Comparison of ENCODE assay signal across 15 cellular contexts in genomic region chr13:41179593-41180250, GRCh38. TPM values are rescaled to one million over a fixed set of nuclear protein-coding genes. Genes with fewer than 3 reads are reported as not detected.
DNase-seq lines count a peak whose midpoint lies in the region; ATAC-seq and TF ChIP-seq lines count a peak whose summit lies in the region.
"Had no signal": no experiment of that assay in that cellular context is flagged by ENCODE, and none has a peak within 500 bp of the region (broad histone marks: within the 10 kb centered on the region; RNA-seq: fewer than 3 reads in every experiment).

No MANE protein-coding gene starts in this region.

- H3K9ac ChIP-seq in IMR-90 (ENCODE audit: low read depth, low read length) = no peak overlapping the region

- intact Hi-C loops in activated CD4-positive, alpha-beta memory T cell treated with anti-CD3 and anti-CD28 coated beads for 36 hours (cut with micrococcal nuclease) = loop anchor here (1.0 to 5.0 kb wide), 2 partner anchors 15 to 47 kb away; partner anchors contain the start of genes KBTBD6 and KBTBD7
- intact Hi-C loops in IMR-90 (cut with micrococcal nuclease) = no loop called here
- intact Hi-C loops in CD4-positive, alpha-beta T cell (cut with DNase I, micrococcal nuclease) = no loop called here

- H2AFZ ChIP-seq in IMR-90 (replicated peaks; ENCODE audit: low read length, poor library complexity) = no peak overlapping the region

- in situ Hi-C loops in IMR-90 (cut with MboI; ENCODE audit: low sequenced_read_pairs) = no loop called here

- no peak overlapping the region; the same call in 1 of the 2 replicates for H3K4me2 ChIP-seq in IMR-90 (ENCODE audit: low read depth, low read length)

- peak overlapping the region; percentile 98 for H3K18ac ChIP-seq in IMR-90 (ENCODE audit: low read depth, low read length)

- H2BK120ac ChIP-seq in IMR-90 (ENCODE audit: low read depth, low read length) = peak overlapping the region; percentile 89

- H4K91ac ChIP-seq in IMR-90 (ENCODE audit: insufficient read depth, low read depth, low read length) = peak overlapping the region; percentile 44; the same call in 1 of the 2 replicates

- H3K9me1 ChIP-seq in IMR-90 (ENCODE audit: insufficient read depth, low read length) = no peaks in the 10 kb centered on the region

- 0 out of 2 replicates have a peak overlapping the region, but pooled peaks have one; percentile 7 for H3K27ac ChIP-seq in IMR-90 (ENCODE audit: insufficient read depth, low read length)
- H3K27ac ChIP-seq in CD4-positive, alpha-beta T cell (ENCODE audit: low read depth, low read length) = no peak overlapping the region
- H3K27ac ChIP-seq: dorsolateral prefrontal cortex, RWPE1, upper lobe of left lung had no signal

- H4K5ac ChIP-seq in IMR-90 (ENCODE audit: low read depth, low read length) = peak overlapping the region; percentile 95

- POLR2A ChIA-PET in activated CD4-positive, alpha-beta memory T cell treated with anti-CD3 and anti-CD28 coated beads for 36 hours (lab: Charles Lee) = no interaction called here
- POLR2A ChIA-PET in activated CD4-positive, alpha-beta memory T cell treated with anti-CD3 and anti-CD28 coated beads, Interleukin-2, amount 10 ng/mL, durations not matched to agents 7 days and 5 days (lab: Charles Lee) = interaction anchor here (0.7 kb wide), 1 partner anchor 229 kb away, joined by 3 read pairs; no protein-coding TSS in a partner anchor
- POLR2A ChIA-PET in IMR-90 (lab: Charles Lee; ENCODE audit: unreplicated experiment) = no interaction called here
- POLR2A ChIA-PET in CD4-positive, alpha-beta T cell (lab: Charles Lee) = no interaction called here

- H2BK20ac ChIP-seq in IMR-90 (ENCODE audit: low read depth, low read length) = peak overlapping the region; percentile 90; the same call in 1 of the 2 replicates

- peaks cover 17% of the 10 kb centered on the region for H3K4me1 Mint-ChIP-seq in activated CD4-positive, alpha-beta memory T cell treated with anti-CD3 and anti-CD28 coated beads for 36 hours (ENCODE audit: low read depth)
- H3K4me1 Mint-ChIP-seq in activated CD4-positive, alpha-beta memory T cell treated with anti-CD3 and anti-CD28 coated beads, Interleukin-2, amount 10 ng/mL, durations not matched to agents 7 days and 5 days = peaks cover 2% of the 10 kb centered on the region
- no peaks in the 10 kb centered on the region for H3K4me1 Mint-ChIP-seq in CD4-positive, alpha-beta T cell (ENCODE audit: low read depth)
- H3K4me1 Mint-ChIP-seq: T-helper 17 cell had no signal

- H3K9me3 ChIP-seq in IMR-90 (ENCODE audit: control insufficient read depth, insufficient read depth, low read length) = peaks cover 5% of the 10 kb centered on the region
- peaks cover 7% of the 10 kb centered on the region for H3K9me3 ChIP-seq in CD4-positive, alpha-beta T cell (ENCODE audit: control insufficient read depth, low read length)

- ATAC-seq in IMR-90 (ENCODE audit: low read depth) = peak; percentile 77
- no peak for ATAC-seq in CD4-positive, alpha-beta T cell (ENCODE audit: poor library complexity)
- ATAC-seq in HG03025 (IDR thresholded peaks at IDR 0.05; ENCODE audit: low FRiP score, unreplicated experiment) = no peak
- ATAC-seq: T-helper 17 cell had no signal

- TF ChIP-seq CTCF in IMR-90 (conservative IDR thresholded peaks at IDR 0.05; ENCODE audit: low read depth, low read length) (no peak), cardiac fibroblast (IDR thresholded peaks at IDR 0.05; ENCODE audit: low read depth, low read length) (no peak)
- no peak for TF ChIP-seq CTCF in CD4-positive, alpha-beta T cell (IDR thresholded peaks at IDR 0.05)

- H4K8ac ChIP-seq in IMR-90 (ENCODE audit: low read depth in 2 of 2, low read length in 2 of 2) = peak overlapping the region in 1 of 2 experiments; percentile 97; a peak in 2 of 4 replicates

- BruUV-seq in IMR-90 (replicated peaks; lab: Mats Ljungman, UMichigan) = no TSS peak

- CTCF ChIA-PET in activated CD4-positive, alpha-beta memory T cell treated with anti-CD3 and anti-CD28 coated beads for 36 hours (lab: Charles Lee) = interaction anchor here (0.5 kb wide), 1 partner anchor 207 kb away, joined by 3 read pairs; no protein-coding TSS in a partner anchor
- CTCF ChIA-PET in activated CD4-positive, alpha-beta memory T cell treated with anti-CD3 and anti-CD28 coated beads, Interleukin-2, amount 10 ng/mL, durations not matched to agents 7 days and 5 days (lab: Charles Lee) = no interaction called here
- CTCF ChIA-PET in IMR-90 (lab: Yijun Ruan, JAX) = interaction anchor here (1.6 kb wide), 1 partner anchor 10 kb away, joined by 4 read pairs; no protein-coding TSS in a partner anchor
- CTCF ChIA-PET in CD4-positive, alpha-beta T cell (lab: Charles Lee) = no interaction called here

- H3K56ac ChIP-seq in IMR-90 (ENCODE audit: extremely low read depth, insufficient read depth, low read length) = 0 out of 2 replicates have a peak overlapping the region, but pooled peaks have one; percentile 62

- H3K79me1 ChIP-seq in IMR-90 (ENCODE audit: low read depth in 1 of 2, low read length in 2 of 2) = no peaks in the 10 kb centered on the region

- H2AK5ac ChIP-seq in IMR-90 (ENCODE audit: low read depth, low read length) = peak overlapping the region; percentile 61; the same call in 1 of the 2 replicates

- TF ChIP-seq POLR2A in IMR-90 (IDR thresholded peaks at IDR 0.05; ENCODE audit: low read depth, low read length) = no peak

- no CpG with 5 or more reads among the region's 4 CpGs for WGBS in IMR-90 (ENCODE audit: extremely low coverage in 2 of 2, insufficient read length in 1 of 2), 2 experiments

- no peak for TF ChIP-seq RAD21 in IMR-90 (IDR thresholded peaks at IDR 0.05; ENCODE audit: low read length)

- peaks cover 17% of the 10 kb centered on the region for H3K9me3 Mint-ChIP-seq in activated CD4-positive, alpha-beta memory T cell treated with anti-CD3 and anti-CD28 coated beads for 36 hours
- peaks cover 15% of the 10 kb centered on the region for H3K9me3 Mint-ChIP-seq in activated CD4-positive, alpha-beta memory T cell treated with anti-CD3 and anti-CD28 coated beads, Interleukin-2, amount 10 ng/mL, durations not matched to agents 7 days and 5 days
- H3K9me3 Mint-ChIP-seq in CD4-positive, alpha-beta T cell = peaks cover 2% of the 10 kb centered on the region

- H3K4me1 ChIP-seq in IMR-90 (ENCODE audit: control insufficient read depth, insufficient read depth, low read length) = peaks cover 5% of the 10 kb centered on the region; the same call in 1 of the 2 replicates
- H3K4me1 ChIP-seq: upper lobe of left lung had no signal

- H3K27me3 Mint-ChIP-seq in activated CD4-positive, alpha-beta memory T cell treated with anti-CD3 and anti-CD28 coated beads for 36 hours = no peaks in the 10 kb centered on the region
- no peaks in the 10 kb centered on the region for H3K27me3 Mint-ChIP-seq in activated CD4-positive, alpha-beta memory T cell treated with anti-CD3 and anti-CD28 coated beads, Interleukin-2, amount 10 ng/mL, durations not matched to agents 7 days and 5 days
- no peaks in the 10 kb centered on the region for H3K27me3 Mint-ChIP-seq in CD4-positive, alpha-beta T cell
- H3K27me3 Mint-ChIP-seq: T-helper 17 cell had no signal

- H2BK15ac ChIP-seq in IMR-90 (ENCODE audit: low read depth, low read length) = peak overlapping the region; percentile 96

- DNase-seq in activated CD4-positive, alpha-beta memory T cell treated with anti-CD3 and anti-CD28 coated beads for 36 hours = no peak
- no peak for DNase-seq in activated CD4-positive, alpha-beta memory T cell treated with anti-CD3 and anti-CD28 coated beads, Interleukin-2, amount 10 ng/mL, durations not matched to agents 7 days and 5 days
- DNase-seq in IMR-90 = peak; percentile 80
- peak; percentile 27 to 76 for DNase-seq in cardiac fibroblast (ENCODE audit: low read depth in 2 of 2)
- peak; percentile 22 for DNase-seq in skeletal muscle cell (ENCODE audit: low read depth)
- DNase-seq in CD4-positive, alpha-beta T cell = no peak
- DNase-seq in stimulated activated CD4-positive, alpha-beta T cell treated with anti-CD3 and anti-CD28 coated beads, Interleukin-12 subunit alpha, Interleukin-12 subunit beta, amount 100 ng/mL, for 4 hours = no peak
- DNase-seq: ACHN, dorsolateral prefrontal cortex, NCI-H1436, NCI-H774, T-helper 17 cell, upper lobe of left lung had no signal

- peak overlapping the region; percentile 95 for H2BK5ac ChIP-seq in IMR-90 (ENCODE audit: low read depth, low read length, poor library complexity, severe bottlenecking)

- no peak overlapping the region for H2AK9ac ChIP-seq in IMR-90 (replicated peaks; ENCODE audit: low read depth, low read length, poor library complexity)

- peak overlapping the region; percentile 85; the same call in 1 of the 2 replicates for H3K4ac ChIP-seq in IMR-90 (ENCODE audit: low read depth, low read length)

- H3K23ac ChIP-seq in IMR-90 (ENCODE audit: low read depth, low read length) = peak overlapping the region; percentile 77; the same call in 1 of the 2 replicates

- no peaks in the 10 kb centered on the region for H4K20me1 ChIP-seq in IMR-90 (ENCODE audit: insufficient read depth, low read length)

- H3K4me3 ChIP-seq in IMR-90 (ENCODE audit: insufficient read depth, low read depth, low read length) (no peak overlapping the region), cardiac fibroblast (replicated peaks in 1 of 2; ENCODE audit: low read depth in 2 of 2, low read length in 2 of 2) (no peak overlapping the region), skeletal muscle cell (ENCODE audit: low read depth, low read length) (no peak overlapping the region)
- H3K4me3 ChIP-seq: dorsolateral prefrontal cortex, upper lobe of left lung had no signal

- dilution Hi-C loops in IMR-90 (cut with HindIII; ENCODE audit: low sequenced_read_pairs, unreplicated experiment) = no loop called here

- H3K27ac Mint-ChIP-seq in activated CD4-positive, alpha-beta memory T cell treated with anti-CD3 and anti-CD28 coated beads for 36 hours = peak overlapping the region; percentile 52
- H3K27ac Mint-ChIP-seq in activated CD4-positive, alpha-beta memory T cell treated with anti-CD3 and anti-CD28 coated beads, Interleukin-2, amount 10 ng/mL, durations not matched to agents 7 days and 5 days = no peak overlapping the region
- no peak overlapping the region for H3K27ac Mint-ChIP-seq in CD4-positive, alpha-beta T cell
- H3K27ac Mint-ChIP-seq: T-helper 17 cell had no signal

- H3K36me3 Mint-ChIP-seq in activated CD4-positive, alpha-beta memory T cell treated with anti-CD3 and anti-CD28 coated beads for 36 hours = peaks cover 11% of the 10 kb centered on the region
- no peaks in the 10 kb centered on the region for H3K36me3 Mint-ChIP-seq in activated CD4-positive, alpha-beta memory T cell treated with anti-CD3 and anti-CD28 coated beads, Interleukin-2, amount 10 ng/mL, durations not matched to agents 7 days and 5 days (ENCODE audit: low read depth)
- H3K36me3 Mint-ChIP-seq in CD4-positive, alpha-beta T cell (ENCODE audit: low read depth) = peaks cover 30% of the 10 kb centered on the region

- H3K27me3 ChIP-seq in IMR-90 (ENCODE audit: control insufficient read depth, insufficient read depth, low read length) = no peaks in the 10 kb centered on the region
- no peaks in the 10 kb centered on the region for H3K27me3 ChIP-seq in CD4-positive, alpha-beta T cell (ENCODE audit: control insufficient read depth, insufficient read depth, low read length)
- H3K27me3 ChIP-seq: dorsolateral prefrontal cortex, upper lobe of left lung had no signal

- no peaks in the 10 kb centered on the region for H3K36me3 ChIP-seq in IMR-90 (ENCODE audit: control insufficient read depth, insufficient read depth, low read length)
- H3K36me3 ChIP-seq: upper lobe of left lung had no signal

- H3K14ac ChIP-seq in IMR-90 (replicated peaks; ENCODE audit: low read depth, low read length) = peak overlapping the region; percentile 79

- H3K4me3 Mint-ChIP-seq in activated CD4-positive, alpha-beta memory T cell treated with anti-CD3 and anti-CD28 coated beads for 36 hours = no peak overlapping the region
- no peak overlapping the region for H3K4me3 Mint-ChIP-seq in activated CD4-positive, alpha-beta memory T cell treated with anti-CD3 and anti-CD28 coated beads, Interleukin-2, amount 10 ng/mL, durations not matched to agents 7 days and 5 days
- no peak overlapping the region for H3K4me3 Mint-ChIP-seq in CD4-positive, alpha-beta T cell
- H3K4me3 Mint-ChIP-seq: T-helper 17 cell had no signal

RNA-seq across cellular contexts. Expression of gene KBTBD7, which starts 14.6 kb away (rescaled TPM):
- total RNA-seq in activated CD4-positive, alpha-beta memory T cell treated with anti-CD3 and anti-CD28 coated beads for 36 hours = 1 to 10 TPM; 3.6 to 4.1 TPM
- 1 to 10 TPM; 8.1 to 8.4 TPM for total RNA-seq in activated CD4-positive, alpha-beta memory T cell treated with anti-CD3 and anti-CD28 coated beads, Interleukin-2, amount 10 ng/mL, durations not matched to agents 7 days and 5 days
- total RNA-seq in IMR-90 (2012; rRNA removed) = 7.9 and 9.4 TPM in 2 replicates
- 1.8 and 2.1 TPM in 2 replicates for polyA plus RNA-seq in IMR-90 (2012; rRNA removed)
- 1.0 and 1.5 TPM in 2 replicates for polyA plus RNA-seq in IMR-90 (2012; cell fraction: cytosol; rRNA removed)
- polyA plus RNA-seq in IMR-90 (2012; cell fraction: nucleus; rRNA removed; ENCODE audit: low replicate concordance) = 0.66 and 0.91 TPM in 2 replicates
- 1 to 10 TPM; 2.7 to 3.1 TPM for total RNA-seq in CD4-positive, alpha-beta T cell

RNA-seq across cellular contexts. Expression of gene KBTBD6, which starts 47.1 kb away (rescaled TPM):
- total RNA-seq in activated CD4-positive, alpha-beta memory T cell treated with anti-CD3 and anti-CD28 coated beads for 36 hours = 1 to 10 TPM; 3.6 to 4.2 TPM
- total RNA-seq in activated CD4-positive, alpha-beta memory T cell treated with anti-CD3 and anti-CD28 coated beads, Interleukin-2, amount 10 ng/mL, durations not matched to agents 7 days and 5 days = 1 to 10 TPM; 5.1 to 5.2 TPM
- total RNA-seq in IMR-90 (2012; rRNA removed) = 14.7 and 18.3 TPM in 2 replicates
- polyA plus RNA-seq in IMR-90 (2012; rRNA removed) = 3.0 and 3.6 TPM in 2 replicates
- 2.0 and 2.3 TPM in 2 replicates for polyA plus RNA-seq in IMR-90 (2012; cell fraction: cytosol; rRNA removed)
- polyA plus RNA-seq in IMR-90 (2012; cell fraction: nucleus; rRNA removed; ENCODE audit: low replicate concordance) = 0.98 and 1.2 TPM in 2 replicates
- 1 to 10 TPM; 6.8 to 7.2 TPM for total RNA-seq in CD4-positive, alpha-beta T cell

Comparison
In these comparisons a context has a peak if more than half of its experiments do, and no peak if none do; other contexts are left out.
1. CTCF ChIA-PET loops: an anchor here in activated CD4-positive, alpha-beta memory T cell treated with anti-CD3 and anti-CD28 coated beads for 36 hours (0.5 kb wide) and IMR-90 (1.6 kb wide); none called in activated CD4-positive, alpha-beta memory T cell treated with anti-CD3 and anti-CD28 coated beads, Interleukin-2, amount 10 ng/mL, durations not matched to agents 7 days and 5 days and CD4-positive, alpha-beta T cell.
2. DNase-seq: peak in IMR-90 (single experiment), cardiac fibroblast (2 of 2) and skeletal muscle cell (single experiment); none in activated CD4-positive, alpha-beta memory T cell treated with anti-CD3 and anti-CD28 coated beads for 36 hours (single experiment), activated CD4-positive, alpha-beta memory T cell treated with anti-CD3 and anti-CD28 coated beads, Interleukin-2, amount 10 ng/mL, durations not matched to agents 7 days and 5 days (single experiment), CD4-positive, alpha-beta T cell (0 of 10) and stimulated activated CD4-positive, alpha-beta T cell treated with anti-CD3 and anti-CD28 coated beads, Interleukin-12 subunit alpha, Interleukin-12 subunit beta, amount 100 ng/mL, for 4 hours (single experiment).